ENCODE assay signal across 1 cellular context in genomic region chr11:67428052-67429001, GRCh38.
TF ChIP-seq lines count a peak whose summit lies in the region.

RPS6KB2 (plus strand) TSS chr11:67428494; CDS start chr11:67428546, 52 bp downstream.

TF ChIP-seq in K562, 482 proteins besides CTCF, POLR2A, EP300 and RAD21 (continued from another document and continues in another):
- no peak for TF ChIP-seq DEAF1 (CRISPR knock-in tag; IDR thresholded peaks at IDR 0.05)
- TF ChIP-seq POU5F1 (IDR thresholded peaks at IDR 0.05; ENCODE audit: borderline replicate concordance, low read depth, low read length, partially characterized antibody), result peak; percentile 72
- no peak for TF ChIP-seq NR1H2 (CRISPR knock-in tag; IDR thresholded peaks at IDR 0.05)
- TF ChIP-seq ZNF609 (CRISPR knock-in tag; IDR thresholded peaks at IDR 0.05; ENCODE audit: borderline replicate concordance), result no peak
- TF ChIP-seq SUPT5H (IDR thresholded peaks at IDR 0.05), result peak; percentile 90
- TF ChIP-seq TCF7 (IDR thresholded peaks at IDR 0.05; ENCODE audit: borderline replicate concordance), result peak; percentile 80; the same call in 1 of the 2 replicates
- peak; percentile 94 for TF ChIP-seq RBBP5 (IDR thresholded peaks at IDR 0.05; ENCODE audit: borderline replicate concordance, insufficient read depth, low read length, poor library complexity, severe bottlenecking)
- no peak for TF ChIP-seq HMG20B (CRISPR knock-in tag; IDR thresholded peaks at IDR 0.05)
- peak; percentile 77; the same call in 1 of the 2 replicates for TF ChIP-seq ETV1 (tag; conservative IDR thresholded peaks at IDR 0.05; ENCODE audit: low read depth)
- TF ChIP-seq SMARCE1 (IDR thresholded peaks at IDR 0.05), result no peak
- TF ChIP-seq TCFL5 (CRISPR knock-in tag; conservative IDR thresholded peaks at IDR 0.05), result no peak
- TF ChIP-seq AFF1 (IDR thresholded peaks at IDR 0.05; ENCODE audit: low read depth in 1 of 2, partially characterized antibody in 2 of 2), result peak in 1 of 2 experiments; percentile 95
- TF ChIP-seq FOXA3 (CRISPR knock-in tag; conservative IDR thresholded peaks at IDR 0.05 in 1 of 2, IDR thresholded peaks at IDR 0.05 in 1 of 2), result no peak
- TF ChIP-seq NFRKB (IDR thresholded peaks at IDR 0.05; ENCODE audit: low read depth), result no peak
- peak; percentile 78; the same call in 1 of the 2 replicates for TF ChIP-seq ZNF197 (CRISPR knock-in tag; IDR thresholded peaks at IDR 0.05; ENCODE audit: low read depth)
- TF ChIP-seq E2F5 (CRISPR knock-in tag; IDR thresholded peaks at IDR 0.05), result 0 out of 2 replicates have a peak, but pooled peaks have one; percentile 30
- TF ChIP-seq ZNF318 (IDR thresholded peaks at IDR 0.05; ENCODE audit: borderline replicate concordance in 1 of 2, low read depth in 1 of 2), result no peak
- TF ChIP-seq GTF2E2 (tag; IDR thresholded peaks at IDR 0.05), result peak; percentile 47; the same call in 1 of the 2 replicates
- TF ChIP-seq MTA3 (IDR thresholded peaks at IDR 0.05; ENCODE audit: borderline replicate concordance), result 0 out of 2 replicates have a peak, but pooled peaks have one; percentile 36
- TF ChIP-seq GABPB2 (CRISPR knock-in tag; conservative IDR thresholded peaks at IDR 0.05), result no peak
- TF ChIP-seq HDAC1 (IDR thresholded peaks at IDR 0.05), result peak in 1 of 2 experiments; percentile 82; a peak in 2 of 4 replicates
- TF ChIP-seq ARID1B (IDR thresholded peaks at IDR 0.05), result no peak
- peak; percentile 16 for TF ChIP-seq DACH1 (IDR thresholded peaks at IDR 0.05; ENCODE audit: partially characterized antibody)
- peak; percentile 47 for TF ChIP-seq CHD1 (IDR thresholded peaks at IDR 0.05; ENCODE audit: low read length)
- TF ChIP-seq FOXP1 (CRISPR knock-in tag; IDR thresholded peaks at IDR 0.05), result peak; percentile 65; the same call in 1 of the 2 replicates
- TF ChIP-seq ZBTB11 (CRISPR knock-in tag; IDR thresholded peaks at IDR 0.05), result peak in 1 of 3 experiments; percentile 83; a peak in 2 of 6 replicates
- TF ChIP-seq IRF1 (CRISPR knock-in tag; IDR thresholded peaks at IDR 0.05; ENCODE audit: borderline replicate concordance), result no peak
- TF ChIP-seq DMBX1 (CRISPR knock-in tag; IDR thresholded peaks at IDR 0.05; ENCODE audit: borderline replicate concordance), result 0 out of 2 replicates have a peak, but pooled peaks have one; percentile 48
- TF ChIP-seq FOXK2 (conservative IDR thresholded peaks at IDR 0.05 in 1 of 2, IDR thresholded peaks at IDR 0.05 in 1 of 2; ENCODE audit: low read depth in 2 of 2), result peak; percentile 67 to 76; a peak in 3 of 4 replicates
- TF ChIP-seq SREBF1 (IDR thresholded peaks at IDR 0.05; ENCODE audit: borderline replicate concordance, low read depth, low read length), result peak; percentile 72
- TF ChIP-seq PCBP2 (IDR thresholded peaks at IDR 0.05; ENCODE audit: low read depth, low read length, poor library complexity, severe bottlenecking), result no peak
